Comparison of ENCODE assay signal across 1 cellular context in genomic region chr2:205212357-205212756, GRCh38.
TF ChIP-seq lines count a peak whose summit lies in the region.

No MANE protein-coding gene starts in this region.

TF ChIP-seq in GM23338, 12 proteins besides CTCF, POLR2A, EP300 and RAD21:
- TF ChIP-seq ZNF462 (CRISPR knock-in tag; IDR thresholded peaks at IDR 0.05) (no peak), JUNB (IDR thresholded peaks at IDR 0.05; ENCODE audit: unreplicated experiment) (no peak), POLR2AphosphoS5 (IDR thresholded peaks at IDR 0.05; ENCODE audit: low read depth) (no peak), EZH2phosphoT487 (IDR thresholded peaks at IDR 0.05; ENCODE audit: unreplicated experiment) (no peak), REST (IDR thresholded peaks at IDR 0.05; ENCODE audit: unreplicated experiment) (no peak), CREB1 (CRISPR knock-in tag; IDR thresholded peaks at IDR 0.05; ENCODE audit: low read depth) (no peak), ZNF331 (CRISPR knock-in tag; IDR thresholded peaks at IDR 0.05; ENCODE audit: low read depth) (no peak), ETS1 (IDR thresholded peaks at IDR 0.05) (no peak), NANOG (IDR thresholded peaks at IDR 0.05; ENCODE audit: borderline replicate concordance) (no peak), ZNF114 (CRISPR knock-in tag; IDR thresholded peaks at IDR 0.05) (no peak), STAT1 (IDR thresholded peaks at IDR 0.05; ENCODE audit: unreplicated experiment) (no peak), EZH2 (IDR thresholded peaks at IDR 0.05; ENCODE audit: low read depth, unreplicated experiment) (no peak)
